Comparison of ENCODE assay signal across 7 cellular contexts in the genomic region with DNA sequence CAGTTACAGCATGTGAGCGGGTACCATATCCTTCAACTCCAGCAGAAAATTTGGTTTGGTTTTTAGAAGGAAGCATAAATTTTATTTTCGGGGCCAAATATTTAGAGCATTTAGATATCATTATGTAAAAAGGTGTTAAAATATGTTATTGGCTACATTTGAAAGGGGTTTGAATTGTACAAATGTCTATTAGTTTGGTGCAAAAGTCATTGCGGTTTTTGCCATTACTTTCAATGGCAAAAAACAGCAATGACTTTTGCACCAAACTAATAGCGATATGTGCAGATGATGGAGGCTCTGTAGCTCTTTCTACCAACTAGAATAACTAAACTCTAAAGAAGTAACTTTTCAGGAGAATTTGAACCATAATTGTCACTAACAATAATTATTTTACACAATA.
"Had no signal": no experiment of that assay in that cellular context is flagged by ENCODE, and none has a peak within 500 bp of the region (broad histone marks: within the 10 kb centered on the region; RNA-seq: fewer than 3 reads in every experiment).

No MANE protein-coding gene starts in this region.

- H3K27ac ChIP-seq: HL-60, KMS-11 had no signal

- ATAC-seq: K562 had no signal

- H3K4me3 ChIP-seq: K562 had no signal

- DNase-seq: IMR-90, KBM-7, KG1 had no signal

- H3K4me2 ChIP-seq: KMS-11 had no signal

- H3K9ac ChIP-seq: KMS-11 had no signal

- FAIRE-seq: HTR-8/SVneo, K562 had no signal
